31 cellular contexts compared by ENCODE assay signal in the genomic region with DNA sequence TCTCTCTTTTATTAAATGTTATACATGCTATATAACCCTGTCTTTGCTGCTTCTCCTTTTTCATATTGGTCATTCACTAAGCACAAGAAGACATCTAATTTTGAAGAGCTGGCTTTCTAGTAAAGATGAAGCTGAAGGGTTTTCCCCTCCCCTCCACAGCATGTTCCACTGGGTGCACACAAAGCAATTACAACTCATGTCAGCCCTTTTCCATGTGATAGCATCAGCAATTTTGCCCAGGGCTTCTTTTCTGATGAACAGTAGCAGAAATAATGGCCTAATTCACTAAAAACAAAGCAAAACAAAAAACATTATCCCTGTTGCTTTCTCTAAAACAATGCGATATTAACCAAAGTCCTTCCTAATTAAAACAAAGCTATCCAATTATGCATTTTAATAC. TPM values are rescaled to one million over a fixed set of nuclear protein-coding genes. Genes with fewer than 3 reads are reported as not detected.
A peak's percentile ranks its signal among the peaks of the same experiment; 100 is the strongest.
DNase-seq lines count a peak whose midpoint lies in the region; ATAC-seq, FAIRE-seq and TF ChIP-seq lines count a peak whose summit lies in the region.
"Had no signal": no experiment of that assay in that cellular context is flagged by ENCODE, and none has a peak within 500 bp of the region (broad histone marks: within the 10 kb centered on the region; RNA-seq: fewer than 3 reads in every experiment).

No MANE protein-coding gene starts in this region.

- WGBS in GM23248 (ENCODE audit: low coverage in 1 of 2, low lambda C conversion rate in 2 of 2, missing lambda C conversion rate in 2 of 2), 2 experiments: 100% methylated on average over 1 of the region's 1 CpG

- no peak overlapping the region for H3K4me3 ChIP-seq in GM23248
- H3K4me3 ChIP-seq: BLaER1, esophagus muscularis mucosa, heart right ventricle, lung, mucosa of descending colon, skin epidermis had no signal

- H3K4me2 ChIP-seq in GM23248 (ENCODE audit: unreplicated experiment): no peak overlapping the region
- H3K4me2 ChIP-seq: BLaER1 had no signal

- no peaks in the 10 kb centered on the region for H3K9me3 ChIP-seq in GM23248 (ENCODE audit: low read depth)
- H3K9me3 ChIP-seq: BLaER1, esophagus muscularis mucosa, heart right ventricle, mucosa of descending colon had no signal

- FAIRE-seq in GM12891 (lab: Jason Lieb, UNC): peak; percentile 59
- FAIRE-seq: HTR-8/SVneo had no signal

- no peaks in the 10 kb centered on the region for H3K36me3 ChIP-seq in GM23248 (ENCODE audit: low read depth)
- H3K36me3 ChIP-seq: BLaER1, esophagus muscularis mucosa, heart right ventricle had no signal

- TF ChIP-seq POLR2A in GM12891 (IDR thresholded peaks at IDR 0.05; ENCODE audit: low read depth, low read length): no peak

- peaks cover 11% of the 10 kb centered on the region for H3K4me1 ChIP-seq in GM23248 (ENCODE audit: insufficient read depth)
- H3K4me1 ChIP-seq: BLaER1 had no signal

- H3K9me2 ChIP-seq in GM23248 (ENCODE audit: insufficient read depth): no peaks in the 10 kb centered on the region

- H4K20me1 ChIP-seq in GM23248 (ENCODE audit: insufficient read depth): no peaks in the 10 kb centered on the region
- H4K20me1 ChIP-seq: BLaER1 had no signal

- H3K79me2 ChIP-seq in GM23248 (ENCODE audit: insufficient read depth): no peaks in the 10 kb centered on the region

- peak; percentile 41 for ATAC-seq in GM21723 (IDR thresholded peaks at IDR 0.05; ENCODE audit: unreplicated experiment)
- ATAC-seq: activated CD8-positive, alpha-beta T cell treated with anti-CD3 and anti-CD28 coated beads, Interleukin-2, amount 10 ng/mL, durations not matched to agents 7 days and 5 days; HCT116; heart right ventricle; mucosa of descending colon; natural killer cell treated with Interleukin-12 subunit alpha and Interleukin-12 subunit beta and Interleukin-15 and Interleukin-18, amount 100 ng/mL, for 72 hours; PC-3; stimulated activated memory B cell treated with anti-CD40 and anti-IgM and Interleukin-4, amounts not matched to agents 10 μg/mL and 1 μg/mL and 100 μg/mL, for 72 hours had no signal

- in situ Hi-C loops in SK-MEL-5 (cut with HindIII; ENCODE audit: low pct_unique_long_range_greater_than_20kb, low sequenced_read_pairs): no loop called here
- in situ Hi-C loops in GM23248 (cut with MboI): no loop called here

- no peaks in the 10 kb centered on the region for H3K27me3 ChIP-seq in GM23248 (replicated peaks; ENCODE audit: insufficient read depth)
- H3K27me3 ChIP-seq: BLaER1, heart right ventricle had no signal

- H3F3A ChIP-seq in GM23248 (ENCODE audit: insufficient read depth): peaks cover 7% of the 10 kb centered on the region; the same call in 1 of the 2 replicates

- H3K9ac ChIP-seq in GM23248: no peak overlapping the region
- H3K9ac ChIP-seq: BLaER1 had no signal

- DNase-seq in GM12891 (ENCODE audit: insufficient read length, low spot score) (no peak), SK-MEL-5 (ENCODE audit: low read depth, low spot score) (peak; percentile 87), left kidney (ENCODE audit: low read depth, low spot score) (peak; percentile 80), GM23248 (no peak), DMS153 (lab: John Stamatoyannopoulos, UW) (no peak), AG08396 (ENCODE audit: low spot score) (no peak)
- DNase-seq in activated CD4-positive, alpha-beta T cell treated with anti-CD3 and anti-CD28 coated beads for 48 hours: no peak
- DNase-seq: activated CD8-positive, alpha-beta T cell treated with anti-CD3 and anti-CD28 coated beads, Interleukin-2, amount 10 ng/mL, durations not matched to agents 7 days and 5 days; activated naive CD4-positive, alpha-beta T cell treated with anti-CD3 and anti-CD28 coated beads, Interleukin-2, amount 50 U/mL, for 16 hours; dermis blood vessel endothelial cell; DMS53; endodermal cell; foreskin fibroblast; heart right ventricle; mucosa of descending colon; NCI-H1105 treated with DMSO at 0.1 percent for 48 hours; NCI-H2029; NCI-H524; NK-92 treated with Interleukin-12 subunit alpha and Interleukin-12 subunit beta, amount 100 ng/mL, for 24 hours; PC-3; substantia nigra; SW 1271 had no signal

- no peak overlapping the region for H3K27ac ChIP-seq in GM23248
- H3K27ac ChIP-seq: BLaER1, esophagus muscularis mucosa, skin epidermis had no signal

- no peak overlapping the region for H2AFZ ChIP-seq in GM23248

TF ChIP-seq in GM12891, 5 proteins besides CTCF, POLR2A, EP300 and RAD21:
- TF ChIP-seq PAX5 (IDR thresholded peaks at IDR 0.05; ENCODE audit: insufficient read depth, low read length, severe bottlenecking): peak; percentile 93
- no peak for TF ChIP-seq SPI1 (IDR thresholded peaks at IDR 0.05; ENCODE audit: low read depth, low read length)
TF ChIP-seq in GM12891: peak in this region for 1.

RNA-seq across cellular contexts. Expression of a gene that starts 12.0 kb away (rescaled TPM):
- 9.4 TPM for polyA plus RNA-seq in GM12891 (2012; ENCODE audit: low read depth, missing spikeins)
- 44.6 and 45.0 TPM in 2 replicates for total RNA-seq in SK-MEL-5 (2014; rRNA removed; shearing (Covaris generic))
- 36.6 and 40.5 TPM in 2 replicates for polyA plus RNA-seq in SK-MEL-5 (2015; cell fraction: cytosol; rRNA removed)
- polyA plus RNA-seq in SK-MEL-5 (2015; cell fraction: nucleus; rRNA removed): 43.0 and 72.0 TPM in 2 replicates
- total RNA-seq in GM23248 (2014; rRNA removed; shearing (Covaris generic)): 19.1 and 26.9 TPM in 2 replicates
- polyA plus RNA-seq in GM23248 (2016; fragmentation: Nextera tagmentation; extraction: Ambion mirVana): 15.9 and 20.1 TPM in 2 replicates

Comparison
In these comparisons a context has a peak if more than half of its experiments do, and no peak if none do; other contexts are left out.
1. DNase-seq: peak in SK-MEL-5 (single experiment) and left kidney (single experiment); none in GM12891 (single experiment), activated CD4-positive, alpha-beta T cell treated with anti-CD3 and anti-CD28 coated beads for 48 hours (single experiment), GM23248 (single experiment), DMS153 (single experiment) and AG08396 (single experiment).